8 cellular contexts compared by ENCODE assay signal in genomic region chr9:136439550-136440408, GRCh38. TPM values are rescaled to one million over a fixed set of nuclear protein-coding genes. Genes with fewer than 3 reads are reported as not detected.
DNase-seq lines count a peak whose midpoint lies in the region; ATAC-seq and TF ChIP-seq lines count a peak whose summit lies in the region.

Gene INPP5E, minus strand, starts transcription at chr9:136439845. Its CDS starts 426 bp downstream, at chr9:136439419.

- no peaks in the 10 kb centered on the region for H3K9me3 Mint-ChIP-seq in natural killer cell treated with Interleukin-12 subunit alpha and Interleukin-12 subunit beta and Interleukin-15 and Interleukin-18, amount 100 ng/mL, for 72 hours

- H3K4me1 Mint-ChIP-seq in natural killer cell treated with Interleukin-12 subunit alpha and Interleukin-12 subunit beta and Interleukin-15 and Interleukin-18, amount 100 ng/mL, for 72 hours (ENCODE audit: low read depth in 2 of 2): peaks cover 11 to 18% of the 10 kb centered on the region in 2 donors

- ATAC-seq in GM19035 (IDR thresholded peaks at IDR 0.05; ENCODE audit: unreplicated experiment) (peak; percentile 70), HG03439 (IDR thresholded peaks at IDR 0.05; ENCODE audit: unreplicated experiment) (peak; percentile 49)
- peak; percentile 91 to 94 for ATAC-seq in natural killer cell treated with Interleukin-12 subunit alpha and Interleukin-12 subunit beta and Interleukin-15 and Interleukin-18, amount 100 ng/mL, for 72 hours

- H3K9me2 ChIP-seq in OCI-LY7 (ENCODE audit: insufficient read depth, low read length): no peaks in the 10 kb centered on the region

- H4K20me1 ChIP-seq in OCI-LY7 (ENCODE audit: insufficient read depth, low read length): peaks cover 8% of the 10 kb centered on the region
- no peaks in the 10 kb centered on the region for H4K20me1 ChIP-seq in fibroblast of lung (ENCODE audit: control insufficient read depth, extremely low read depth, insufficient read depth, low read length)

- H3K27ac Mint-ChIP-seq in natural killer cell treated with Interleukin-12 subunit alpha and Interleukin-12 subunit beta and Interleukin-15 and Interleukin-18, amount 100 ng/mL, for 72 hours: no peak within 1 kb of the TSS

- BruUV-seq in OCI-LY7 (replicated peaks; lab: Mats Ljungman, UMichigan): no TSS peak

- no peak for DNase-seq in BJ (ENCODE audit: low read depth)
- peak; percentile 83 for DNase-seq in OCI-LY7 (ENCODE audit: low spot score)
- DNase-seq in activated T-helper 1 cell treated with Interleukin-2 at 50 U/mL for 16 hours (ENCODE audit: low read depth): peak; percentile 80
- DNase-seq in fibroblast of lung (ENCODE audit: low read depth in 2 of 2): peak; percentile 64 to 69
- DNase-seq in natural killer cell treated with Interleukin-12 subunit alpha and Interleukin-12 subunit beta and Interleukin-15 and Interleukin-18, amount 100 ng/mL, for 72 hours (ENCODE audit: low spot score): peak; percentile 83
- DNase-seq in stimulated activated naive CD4-positive, alpha-beta T cell treated with Interleukin-2 at 50 U/mL for 16 hours (lab: John Stamatoyannopoulos, UW): peak; percentile 68

- CTCF ChIA-PET in BJ (lab: Yijun Ruan, JAX) (interaction anchor here (0.7 to 1.3 kb wide), 9 partner anchors 9 to 257 kb away, joined by 3 to 6 read pairs (median 3); no protein-coding TSS in a partner anchor), OCI-LY7 (lab: Charles Lee; ENCODE audit: unreplicated experiment) (interaction anchor here (0.5 kb wide), 1 partner anchor 168 kb away, joined by 6 read pairs; no protein-coding TSS in a partner anchor)

- peak within 1 kb of the TSS; percentile 91 for H3K4me2 ChIP-seq in OCI-LY7 (ENCODE audit: low read length)
- peak within 1 kb of the TSS; percentile 90 for H3K4me2 ChIP-seq in fibroblast of lung (ENCODE audit: extremely low read depth, insufficient read depth, low read length)

- peak within 1 kb of the TSS; percentile 85 for H3K9ac ChIP-seq in fibroblast of lung (ENCODE audit: insufficient read depth, low read length)

- H3K9me3 ChIP-seq in OCI-LY7 (ENCODE audit: low read length) (no peaks in the 10 kb centered on the region), fibroblast of lung (ENCODE audit: control insufficient read depth, insufficient read depth, low read depth, low read length) (no peaks in the 10 kb centered on the region)

- H3K27me3 Mint-ChIP-seq in natural killer cell treated with Interleukin-12 subunit alpha and Interleukin-12 subunit beta and Interleukin-15 and Interleukin-18, amount 100 ng/mL, for 72 hours: no peaks in the 10 kb centered on the region

- peaks cover 12% of the 10 kb centered on the region for H3K36me3 Mint-ChIP-seq in natural killer cell treated with Interleukin-12 subunit alpha and Interleukin-12 subunit beta and Interleukin-15 and Interleukin-18, amount 100 ng/mL, for 72 hours

- H2AFZ ChIP-seq in OCI-LY7 (ENCODE audit: low read length): peak within 1 kb of the TSS; percentile 15; the same call in 1 of the 2 replicates
- H2AFZ ChIP-seq in fibroblast of lung (ENCODE audit: low read length): no peak within 1 kb of the TSS

- H3K27me3 ChIP-seq in BJ (ENCODE audit: control insufficient read depth, insufficient read depth, low read length): no peaks in the 10 kb centered on the region
- H3K27me3 ChIP-seq in fibroblast of lung (ENCODE audit: control insufficient read depth, insufficient read depth, low read length): no peaks in the 10 kb centered on the region

- H3K4me1 ChIP-seq in OCI-LY7 (ENCODE audit: insufficient read depth, low read length, poor library complexity, severe bottlenecking): peaks cover 23% of the 10 kb centered on the region
- H3K4me1 ChIP-seq in fibroblast of lung (ENCODE audit: control insufficient read depth, extremely low read depth, insufficient read depth, low read length): peaks cover 13% of the 10 kb centered on the region

- POLR2A ChIA-PET in BJ (lab: Charles Lee) (no interaction called here), OCI-LY7 (lab: Charles Lee) (no interaction called here)

- peak within 1 kb of the TSS; percentile 79 for H3K4me3 Mint-ChIP-seq in natural killer cell treated with Interleukin-12 subunit alpha and Interleukin-12 subunit beta and Interleukin-15 and Interleukin-18, amount 100 ng/mL, for 72 hours

- H3K79me2 ChIP-seq in OCI-LY7 (ENCODE audit: insufficient read depth, low read depth, low read length) (peaks cover 25% of the 10 kb centered on the region; the same call in 1 of the 2 replicates), fibroblast of lung (ENCODE audit: control insufficient read depth, insufficient read depth, low read length) (peaks cover 42% of the 10 kb centered on the region)

- peak within 1 kb of the TSS; percentile 49 for H3K27ac ChIP-seq in OCI-LY7 (ENCODE audit: low read depth, low read length, poor library complexity, severe bottlenecking)
- peak within 1 kb of the TSS; percentile 77 for H3K27ac ChIP-seq in fibroblast of lung (ENCODE audit: insufficient read depth, low read length)

- intact Hi-C loops in OCI-LY7 (cut with micrococcal nuclease; ENCODE audit: unreplicated experiment): loop anchor here (1.0 to 2.0 kb wide), 2 partner anchors 39 to 43 kb away; partner anchors contain the start of genes SEC16A and SNAPC4

- peak; percentile 43; the same call in 1 of the 2 replicates for TF ChIP-seq CTCF in BJ (IDR thresholded peaks at IDR 0.05; ENCODE audit: insufficient read depth, low read depth, low read length)
- peak; percentile 65 for TF ChIP-seq CTCF in OCI-LY7 (conservative IDR thresholded peaks at IDR 0.05; ENCODE audit: low read length)
- TF ChIP-seq CTCF in fibroblast of lung (conservative IDR thresholded peaks at IDR 0.05 in 1 of 2, IDR thresholded peaks at IDR 0.05 in 1 of 2; ENCODE audit: low read depth in 1 of 2, low read length in 2 of 2): peak; percentile 31 to 38

- H3K4me3 ChIP-seq in BJ (ENCODE audit: low read depth, low read length) (peak within 1 kb of the TSS; percentile 73), OCI-LY7 (ENCODE audit: low read depth, low read length, poor library complexity, severe bottlenecking) (peak within 1 kb of the TSS; percentile 87), fibroblast of lung (replicated peaks in 1 of 4; ENCODE audit: control extremely low read depth in 1 of 4, insufficient read depth in 1 of 4, low read depth in 3 of 4, low read length in 4 of 4) (peak within 1 kb of the TSS; percentile 73 to 83 (median 78))

- H3K36me3 ChIP-seq in BJ (ENCODE audit: control insufficient read depth, insufficient read depth, low read length) (peaks cover 33% of the 10 kb centered on the region), OCI-LY7 (ENCODE audit: insufficient read depth, low read length) (peaks cover 50% of the 10 kb centered on the region; the same call in 1 of the 2 replicates), fibroblast of lung (ENCODE audit: control insufficient read depth, insufficient read depth, low read length) (peaks cover 26% of the 10 kb centered on the region)

RNA-seq across cellular contexts. Expression of gene INPP5E, which starts in this region (rescaled TPM):
- polyA plus RNA-seq in BJ (2011; rRNA removed) (3.7 and 5.6 TPM in 2 replicates), fibroblast of lung (3.9 and 5.1 TPM in 2 replicates)
- 3.6 and 4.2 TPM in 2 replicates for polyA minus RNA-seq in BJ (2011; rRNA and poly(A)+ RNA removed)
- total RNA-seq in OCI-LY7 (2014; rRNA removed; shearing (Covaris generic)): 16.7 and 20.2 TPM in 2 replicates
- total RNA-seq in OCI-LY7 (2022) (21.3 and 27.8 TPM in 2 replicates), fibroblast of lung (5.6 and 7.8 TPM in 2 replicates)
- 5.5 and 8.0 TPM in 2 replicates for polyA plus RNA-seq in fibroblast of lung (2012)
- 4.6 and 5.6 TPM in 2 replicates for polyA minus RNA-seq in fibroblast of lung (ENCODE audit: low replicate concordance)
- 10 to 100 TPM; 10.4 to 18.1 TPM for total RNA-seq in natural killer cell treated with Interleukin-12 subunit alpha and Interleukin-12 subunit beta and Interleukin-15 and Interleukin-18, amount 100 ng/mL, for 72 hours
